ENCODE assay signal across 9 cellular contexts in genomic region chr1:200880212-200880611, GRCh38.
DNase-seq lines count a peak whose midpoint lies in the region; ATAC-seq, FAIRE-seq and TF ChIP-seq lines count a peak whose summit lies in the region.
"Had no signal": no experiment of that assay in that cellular context is flagged by ENCODE, and none has a peak within 500 bp of the region (broad histone marks: within the 10 kb centered on the region; RNA-seq: fewer than 3 reads in every experiment).

No MANE protein-coding gene starts in this region.

- peak; percentile 55 for ATAC-seq in GM21381 (IDR thresholded peaks at IDR 0.05; ENCODE audit: unreplicated experiment)
- ATAC-seq in HG03575 (IDR thresholded peaks at IDR 0.05; ENCODE audit: extremely low read depth, insufficient number of reproducible peaks, low FRiP score, unreplicated experiment), result peak; percentile 77
- ATAC-seq in HG02588 (IDR thresholded peaks at IDR 0.05; ENCODE audit: unreplicated experiment), result no peak

- no peak for TF ChIP-seq POLR2A in H54 (IDR thresholded peaks at IDR 0.05; ENCODE audit: low read depth, low read length)

- no peak for FAIRE-seq in H54 (lab: Jason Lieb, UNC)
- FAIRE-seq: colon had no signal

- DNase-seq in NK-92 treated with Interleukin-12 subunit alpha and Interleukin-12 subunit beta, amount 100 ng/mL, for 24 hours (lab: John Stamatoyannopoulos, UW), result peak; percentile 49
- DNase-seq in NK-92 (lab: John Stamatoyannopoulos, UW; ENCODE audit: unreplicated experiment), result no peak
- DNase-seq in kidney tubule cell (ENCODE audit: low spot score), result peak; percentile 25
- DNase-seq in COLO668 (lab: John Stamatoyannopoulos, UW; ENCODE audit: unreplicated experiment), result no peak
- no peak for DNase-seq in H54 (ENCODE audit: insufficient read length, low spot score)

Comparison
In these comparisons a context has a peak if more than half of its experiments do, and no peak if none do; other contexts are left out.
1. DNase-seq: peak in NK-92 treated with Interleukin-12 subunit alpha and Interleukin-12 subunit beta, amount 100 ng/mL, for 24 hours (single experiment) and kidney tubule cell (single experiment); none in NK-92 (single experiment), COLO668 (single experiment) and H54 (single experiment).